ENCODE assay signal across 8 cellular contexts in genomic region chr3:161220850-161221753, GRCh38. TPM values are rescaled to one million over a fixed set of nuclear protein-coding genes. Genes with fewer than 3 reads are reported as not detected.
A peak's percentile ranks its signal among the peaks of the same experiment; 100 is the strongest.
DNase-seq lines count a peak whose midpoint lies in the region; ATAC-seq and TF ChIP-seq lines count a peak whose summit lies in the region.

NMD3 (plus strand) TSS chr3:161221311; CDS start chr3:161222014, 703 bp downstream.

- no peaks in the 10 kb centered on the region for H3K9me3 ChIP-seq in DOHH2 (ENCODE audit: control insufficient read depth, insufficient read depth, low read length)

- H4K20me1 ChIP-seq in DOHH2 (ENCODE audit: control insufficient read depth, insufficient read depth, low read depth, low read length) (peaks cover 13% of the 10 kb centered on the region; the same call in 1 of the 2 replicates), GM23338 (replicated peaks; ENCODE audit: insufficient read depth) (peaks cover 11% of the 10 kb centered on the region)

- peak within 1 kb of the TSS; percentile 89 for H3K4me3 ChIP-seq in DOHH2 (ENCODE audit: low read length)
- peak within 1 kb of the TSS; percentile 69 for H3K4me3 ChIP-seq in GM23338
- peak within 1 kb of the TSS; percentile 78 for H3K4me3 ChIP-seq in fibroblast of mammary gland (ENCODE audit: control insufficient read depth, low read depth, low read length)

- H3K36me3 Mint-ChIP-seq in GM23338 (ENCODE audit: low read depth) (peaks cover 8% of the 10 kb centered on the region; the same call in 2 of the 3 replicates), natural killer cell (peaks cover 7% of the 10 kb centered on the region)
- H3K36me3 Mint-ChIP-seq in activated T-helper 17 cell treated with anti-CD3 and anti-CD28 coated beads, Interleukin-2, amount 50 U/mL, for 72 hours (ENCODE audit: low read depth) = peaks cover 39% of the 10 kb centered on the region

- peak within 1 kb of the TSS; percentile 88 for H3K4me2 ChIP-seq in DOHH2 (ENCODE audit: low read length)
- peak within 1 kb of the TSS; percentile 82 for H3K4me2 ChIP-seq in GM23338

- peak within 1 kb of the TSS; percentile 91 for H3K4me3 Mint-ChIP-seq in GM23338
- peak within 1 kb of the TSS; percentile 84 for H3K4me3 Mint-ChIP-seq in activated T-helper 17 cell treated with anti-CD3 and anti-CD28 coated beads, Interleukin-2, amount 50 U/mL, for 72 hours
- peak within 1 kb of the TSS; percentile 94 for H3K4me3 Mint-ChIP-seq in natural killer cell

- intact Hi-C loops in natural killer cell (cut with micrococcal nuclease) = loop anchor here (5.0 kb wide), 1 partner anchor 824 kb away; the partner anchor contains the start of genes IFT80 and SMC4

- CTCF ChIA-PET in RWPE1 (lab: Yijun Ruan, JAX) = interaction anchor here (0.6 kb wide), 1 partner anchor 534 kb away, joined by 3 read pairs; no protein-coding TSS in a partner anchor

- POLR2A ChIA-PET in RWPE1 (lab: Yijun Ruan, JAX; ENCODE audit: low non-redundant PET) = interaction anchor here (0.7 kb wide), 1 partner anchor 10 kb away, joined by 4 read pairs; no protein-coding TSS in a partner anchor

- H3K9me3 Mint-ChIP-seq in GM23338 = no peaks in the 10 kb centered on the region
- no peaks in the 10 kb centered on the region for H3K9me3 Mint-ChIP-seq in activated T-helper 17 cell treated with anti-CD3 and anti-CD28 coated beads, Interleukin-2, amount 50 U/mL, for 72 hours
- no peaks in the 10 kb centered on the region for H3K9me3 Mint-ChIP-seq in natural killer cell

- DNase-seq in GM23338 (ENCODE audit: low spot score) = peak; percentile 98
- peak; percentile 93 for DNase-seq in LHCN-M2 (ENCODE audit: low read depth)
- DNase-seq in RWPE1 (ENCODE audit: low spot score) = peak; percentile 96
- peak; percentile 92 for DNase-seq in fibroblast of mammary gland (ENCODE audit: low read depth)
- peak; percentile 89 for DNase-seq in natural killer cell
- DNase-seq in stimulated activated naive CD4-positive, alpha-beta T cell treated with Interleukin-2 at 50 U/mL for 16 hours (lab: John Stamatoyannopoulos, UW) = peak; percentile 90

- H2AFZ ChIP-seq in GM23338 = peak within 1 kb of the TSS; percentile 73; the same call in 1 of the 2 replicates

- TF ChIP-seq CTCF in DOHH2 (IDR thresholded peaks at IDR 0.05; ENCODE audit: low read depth, low read length, poor library complexity, severe bottlenecking) = no peak
- no peak for TF ChIP-seq CTCF in GM23338 (conservative IDR thresholded peaks at IDR 0.05; ENCODE audit: low read depth in 2 of 2)
- TF ChIP-seq CTCF in RWPE1 (conservative IDR thresholded peaks at IDR 0.05; ENCODE audit: low read depth) = no peak
- no peak for TF ChIP-seq CTCF in fibroblast of mammary gland (conservative IDR thresholded peaks at IDR 0.05; ENCODE audit: control insufficient read depth, insufficient read depth, low read depth, low read length)
- TF ChIP-seq CTCF in natural killer cell (IDR thresholded peaks at IDR 0.05) = no peak

- ATAC-seq in GM23338 (peak; percentile 95), natural killer cell (peak; percentile 96 to 97 (median 96))
- ATAC-seq in activated T-helper 17 cell treated with anti-CD3 and anti-CD28 coated beads, Interleukin-2, amount 50 U/mL, for 72 hours (replicated peaks) = peak; percentile 99

- H3K4me1 ChIP-seq in DOHH2 (ENCODE audit: control insufficient read depth, low read length) = peaks cover 30% of the 10 kb centered on the region
- H3K4me1 ChIP-seq in GM23338 (ENCODE audit: insufficient read depth) = peaks cover 13% of the 10 kb centered on the region

- peaks cover 7% of the 10 kb centered on the region; the same call in 2 of the 3 replicates for H3K4me1 Mint-ChIP-seq in GM23338
- peaks cover 13% of the 10 kb centered on the region for H3K4me1 Mint-ChIP-seq in activated T-helper 17 cell treated with anti-CD3 and anti-CD28 coated beads, Interleukin-2, amount 50 U/mL, for 72 hours
- peaks cover 32 to 38% of the 10 kb centered on the region in 2 donors for H3K4me1 Mint-ChIP-seq in natural killer cell

- H3K27me3 Mint-ChIP-seq in GM23338 (ENCODE audit: insufficient read depth, low read depth, poor library complexity) (no peaks in the 10 kb centered on the region), natural killer cell (ENCODE audit: low read depth in 2 of 2) (peaks cover 9 to 15% of the 10 kb centered on the region in 2 donors)
- H3K27me3 Mint-ChIP-seq in activated T-helper 17 cell treated with anti-CD3 and anti-CD28 coated beads, Interleukin-2, amount 50 U/mL, for 72 hours = peaks cover 7% of the 10 kb centered on the region

- H3F3A ChIP-seq in DOHH2 (ENCODE audit: control insufficient read depth, insufficient read depth) (no peaks in the 10 kb centered on the region), GM23338 (replicated peaks; ENCODE audit: low read depth) (no peaks in the 10 kb centered on the region)

- peak within 1 kb of the TSS; percentile 48 for H3K27ac ChIP-seq in DOHH2 (ENCODE audit: low read depth, low read length)
- H3K27ac ChIP-seq in GM23338 (ENCODE audit: low read depth) = peak within 1 kb of the TSS; percentile 45; the same call in 1 of the 2 replicates
- peak within 1 kb of the TSS; percentile 82 for H3K27ac ChIP-seq in RWPE1

- peaks cover 36% of the 10 kb centered on the region for H3K36me3 ChIP-seq in DOHH2 (ENCODE audit: control insufficient read depth, low read length)
- peaks cover 9% of the 10 kb centered on the region; the same call in 1 of the 2 replicates for H3K36me3 ChIP-seq in GM23338 (ENCODE audit: insufficient read depth)

- H3K27me3 ChIP-seq in DOHH2 (ENCODE audit: control insufficient read depth, low read length) (no peaks in the 10 kb centered on the region), GM23338 (ENCODE audit: insufficient read depth) (no peaks in the 10 kb centered on the region)

- H3K79me2 ChIP-seq in DOHH2 (ENCODE audit: control insufficient read depth, low read length) (peaks cover 56% of the 10 kb centered on the region), GM23338 (replicated peaks; ENCODE audit: insufficient read depth) (peaks cover 45% of the 10 kb centered on the region)

- H3K27ac Mint-ChIP-seq in GM23338 (peak within 1 kb of the TSS; percentile 75), natural killer cell (peak within 1 kb of the TSS; percentile 88 to 94)
- H3K27ac Mint-ChIP-seq in activated T-helper 17 cell treated with anti-CD3 and anti-CD28 coated beads, Interleukin-2, amount 50 U/mL, for 72 hours = peak within 1 kb of the TSS; percentile 90

- H3K9me2 ChIP-seq in DOHH2 (replicated peaks; ENCODE audit: control insufficient read depth, low read length) (no peaks in the 10 kb centered on the region), GM23338 (ENCODE audit: insufficient read depth) (no peaks in the 10 kb centered on the region)

TF ChIP-seq in GM23338, 12 proteins besides CTCF, POLR2A, EP300 and RAD21:
- peak; percentile 86 for TF ChIP-seq CREB1 (CRISPR knock-in tag; IDR thresholded peaks at IDR 0.05; ENCODE audit: low read depth)
- TF ChIP-seq, protein P1, sequence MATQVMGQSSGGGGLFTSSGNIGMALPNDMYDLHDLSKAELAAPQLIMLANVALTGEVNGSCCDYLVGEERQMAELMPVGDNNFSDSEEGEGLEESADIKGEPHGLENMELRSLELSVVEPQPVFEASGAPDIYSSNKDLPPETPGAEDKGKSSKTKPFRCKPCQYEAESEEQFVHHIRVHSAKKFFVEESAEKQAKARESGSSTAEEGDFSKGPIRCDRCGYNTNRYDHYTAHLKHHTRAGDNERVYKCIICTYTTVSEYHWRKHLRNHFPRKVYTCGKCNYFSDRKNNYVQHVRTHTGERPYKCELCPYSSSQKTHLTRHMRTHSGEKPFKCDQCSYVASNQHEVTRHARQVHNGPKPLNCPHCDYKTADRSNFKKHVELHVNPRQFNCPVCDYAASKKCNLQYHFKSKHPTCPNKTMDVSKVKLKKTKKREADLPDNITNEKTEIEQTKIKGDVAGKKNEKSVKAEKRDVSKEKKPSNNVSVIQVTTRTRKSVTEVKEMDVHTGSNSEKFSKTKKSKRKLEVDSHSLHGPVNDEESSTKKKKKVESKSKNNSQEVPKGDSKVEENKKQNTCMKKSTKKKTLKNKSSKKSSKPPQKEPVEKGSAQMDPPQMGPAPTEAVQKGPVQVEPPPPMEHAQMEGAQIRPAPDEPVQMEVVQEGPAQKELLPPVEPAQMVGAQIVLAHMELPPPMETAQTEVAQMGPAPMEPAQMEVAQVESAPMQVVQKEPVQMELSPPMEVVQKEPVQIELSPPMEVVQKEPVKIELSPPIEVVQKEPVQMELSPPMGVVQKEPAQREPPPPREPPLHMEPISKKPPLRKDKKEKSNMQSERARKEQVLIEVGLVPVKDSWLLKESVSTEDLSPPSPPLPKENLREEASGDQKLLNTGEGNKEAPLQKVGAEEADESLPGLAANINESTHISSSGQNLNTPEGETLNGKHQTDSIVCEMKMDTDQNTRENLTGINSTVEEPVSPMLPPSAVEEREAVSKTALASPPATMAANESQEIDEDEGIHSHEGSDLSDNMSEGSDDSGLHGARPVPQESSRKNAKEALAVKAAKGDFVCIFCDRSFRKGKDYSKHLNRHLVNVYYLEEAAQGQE (IDR thresholded peaks at IDR 0.05; ENCODE audit: unreplicated experiment) = no peak
- TF ChIP-seq POLR2AphosphoS5 (IDR thresholded peaks at IDR 0.05; ENCODE audit: low read depth) = peak; percentile 81
- peak; percentile 49; the same call in 1 of the 2 replicates for TF ChIP-seq ETS1 (IDR thresholded peaks at IDR 0.05)
- TF ChIP-seq STAT1 (IDR thresholded peaks at IDR 0.05; ENCODE audit: unreplicated experiment) = no peak
- TF ChIP-seq EZH2 (IDR thresholded peaks at IDR 0.05; ENCODE audit: low read depth, unreplicated experiment) = no peak

RNA-seq across cellular contexts. Expression of gene NMD3, which starts in this region (rescaled TPM):
- total RNA-seq in GM23338 (2014; rRNA removed; shearing (Covaris generic)) = 67.4 and 80.6 TPM in 2 replicates
- polyA plus RNA-seq in GM23338 (2016; fragmentation: Nextera tagmentation; extraction: Ambion mirVana) = 25.1 and 27.3 TPM in 2 replicates
- 43.2 and 53.2 TPM in 2 replicates for total RNA-seq in LHCN-M2 (2014; rRNA removed)
- polyA plus RNA-seq in LHCN-M2 (2012) = 20.0 TPM
- total RNA-seq in activated T-helper 17 cell treated with anti-CD3 and anti-CD28 coated beads, Interleukin-2, amount 50 U/mL, for 72 hours = 10 to 100 TPM; 43.4 to 61.9 TPM
- total RNA-seq in natural killer cell = 10 to 100 TPM; 40.7 to 51.1 (median 43.6) TPM

Comparison
In these comparisons a context has a peak if more than half of its experiments do, and no peak if none do; other contexts are left out.
1. Peak in every context shown above with its lines: DNase-seq, ATAC-seq, H3K4me3 ChIP-seq and H3K27ac ChIP-seq.